Comparison of ENCODE assay signal across 9 cellular contexts in genomic region chr5:157816682-157817268, GRCh38. TPM values are rescaled to one million over a fixed set of nuclear protein-coding genes. Genes with fewer than 3 reads are reported as not detected.
DNase-seq lines count a peak whose midpoint lies in the region; ATAC-seq and TF ChIP-seq lines count a peak whose summit lies in the region.
"Had no signal": no experiment of that assay in that cellular context is flagged by ENCODE, and none has a peak within 500 bp of the region (broad histone marks: within the 10 kb centered on the region; RNA-seq: fewer than 3 reads in every experiment).

No MANE protein-coding gene starts in this region.

- H3K27ac ChIP-seq in thyroid gland = no peak overlapping the region
- H3K27ac ChIP-seq: SJSA1 had no signal

- no peak for ATAC-seq in left colon
- no peak for ATAC-seq in HG02610 (IDR thresholded peaks at IDR 0.05; ENCODE audit: unreplicated experiment)
- no peak for ATAC-seq in activated naive CD4-positive, alpha-beta T cell treated with anti-CD3 and anti-CD28 coated beads, Interleukin-2, amount 50 U/mL, for 72 hours

- no peaks in the 10 kb centered on the region for H3K9me3 ChIP-seq in thyroid gland
- H3K9me3 ChIP-seq: SJSA1 had no signal

- DNase-seq in SIG-M5 treated with dmso at 0.1 percent for 504 hours (lab: John Stamatoyannopoulos, UW; ENCODE audit: unreplicated experiment) (peak; percentile 41), SIG-M5 (lab: John Stamatoyannopoulos, UW) (no peak), OCI-M1 (lab: John Stamatoyannopoulos, UW) (peak; percentile 50), fibroblast of the aortic adventitia (ENCODE audit: low read depth) (peak; percentile 52), thyroid gland (no peak), left colon (no peak)
- DNase-seq in activated naive CD4-positive, alpha-beta T cell treated with anti-CD3 and anti-CD28 coated beads, Interleukin-2, amount 50 U/mL, for 72 hours (ENCODE audit: low spot score in 2 of 2) = no peak

- H3K4me1 ChIP-seq in thyroid gland = peaks cover 15 to 21% of the 10 kb centered on the region in 2 donors

- no peaks in the 10 kb centered on the region for H3K9me3 Mint-ChIP-seq in activated naive CD4-positive, alpha-beta T cell treated with anti-CD3 and anti-CD28 coated beads, Interleukin-2, amount 50 U/mL, for 72 hours

- TF ChIP-seq CTCF in fibroblast of the aortic adventitia (IDR thresholded peaks at IDR 0.05; ENCODE audit: insufficient read depth, low read length) (peak; percentile 42), thyroid gland (IDR thresholded peaks at IDR 0.05) (peak; percentile 16 to 81 (median 46))

- H3K36me3 ChIP-seq in thyroid gland = peaks cover 5 to 15% of the 10 kb centered on the region in 2 donors

- H3K36me3 Mint-ChIP-seq in activated naive CD4-positive, alpha-beta T cell treated with anti-CD3 and anti-CD28 coated beads, Interleukin-2, amount 50 U/mL, for 72 hours = peaks cover 5 to 10% of the 10 kb centered on the region in 2 donors

- TF ChIP-seq POLR2A in thyroid gland (IDR thresholded peaks at IDR 0.05) = no peak

- H3K27ac Mint-ChIP-seq in activated naive CD4-positive, alpha-beta T cell treated with anti-CD3 and anti-CD28 coated beads, Interleukin-2, amount 50 U/mL, for 72 hours = no peak overlapping the region

- intact Hi-C loops in thyroid gland (cut with DNase I) = no loop called here
- intact Hi-C loops in left colon (cut with DNase I, micrococcal nuclease) = loop anchor here in 1 of 2 donors (2.0 kb wide), 1 partner anchor 178 kb away; no protein-coding TSS in a partner anchor

- WGBS in thyroid gland, 2 donors = 57 to 58% methylated on average over 1 of the region's 1 CpG

- H3K4me3 ChIP-seq in fibroblast of the aortic adventitia (ENCODE audit: low read depth, low read length) = no peak overlapping the region
- no peak overlapping the region for H3K4me3 ChIP-seq in thyroid gland (replicated peaks in 1 of 3)
- H3K4me3 ChIP-seq: SJSA1 had no signal

- no peaks in the 10 kb centered on the region for H3K27me3 ChIP-seq in thyroid gland
- H3K27me3 ChIP-seq: SJSA1 had no signal

RNA-seq across cellular contexts. Expression of gene CLINT1, which starts 42.2 kb away (rescaled TPM):
- 34.3 and 78.6 TPM in 2 replicates for total RNA-seq in fibroblast of the aortic adventitia (ENCODE audit: low replicate concordance)
- 100 to 1,000 TPM; 126 to 198 (median 159) TPM for total RNA-seq in thyroid gland
- total RNA-seq in left colon = 100 to 1,000 TPM; 108 to 139 TPM
- 10 to 100 TPM; 48.4 to 71.0 TPM for total RNA-seq in activated naive CD4-positive, alpha-beta T cell treated with anti-CD3 and anti-CD28 coated beads, Interleukin-2, amount 50 U/mL, for 72 hours

Comparison
In these comparisons a context has a peak if more than half of its experiments do, and no peak if none do; other contexts are left out.
1. DNase-seq: peak in SIG-M5 treated with dmso at 0.1 percent for 504 hours (single experiment), OCI-M1 (single experiment) and fibroblast of the aortic adventitia (single experiment); none in SIG-M5 (single experiment), thyroid gland (0 of 2), left colon (0 of 2) and activated naive CD4-positive, alpha-beta T cell treated with anti-CD3 and anti-CD28 coated beads, Interleukin-2, amount 50 U/mL, for 72 hours (0 of 2).